ENCODE assay signal across 8 cellular contexts in the genomic region with DNA sequence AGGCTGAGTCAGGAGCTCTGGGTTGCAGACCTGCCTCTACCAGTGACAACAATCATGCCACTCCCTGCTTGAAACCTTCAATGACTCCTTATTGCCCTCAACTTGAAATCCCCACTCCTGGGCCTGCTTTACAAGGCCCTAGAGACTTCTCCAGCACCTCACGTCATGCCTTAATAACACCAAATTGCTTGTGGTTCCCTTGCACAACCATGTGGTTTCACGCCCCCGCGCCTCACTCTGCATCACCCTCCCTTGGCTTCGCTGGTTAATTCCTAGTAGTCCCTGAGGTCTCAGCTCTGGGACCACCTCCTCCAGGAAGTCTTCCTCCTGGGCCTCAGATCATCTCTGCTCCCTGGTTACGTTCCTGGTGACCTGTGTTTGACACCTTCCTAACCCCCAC. TPM values are rescaled to one million over a fixed set of nuclear protein-coding genes. Genes with fewer than 3 reads are reported as not detected.
DNase-seq lines count a peak whose midpoint lies in the region; ATAC-seq lines count a peak whose summit lies in the region.

No MANE protein-coding gene starts in this region.

- in situ Hi-C loops in G401 (cut with HindIII; ENCODE audit: low sequenced_read_pairs), result no loop called here

- no peaks in the 10 kb centered on the region for H3K9me3 ChIP-seq in T-helper 17 cell (ENCODE audit: control insufficient read depth, low read length, poor library complexity, severe bottlenecking)

- peak; percentile 87 for ATAC-seq in activated CD4-positive, alpha-beta T cell treated with anti-CD3 and anti-CD28 coated beads for 36 hours
- no peak for ATAC-seq in T-helper 17 cell
- no peak for ATAC-seq in GM21423 (IDR thresholded peaks at IDR 0.05; ENCODE audit: unreplicated experiment)

- H3K4me1 Mint-ChIP-seq in activated CD4-positive, alpha-beta T cell treated with anti-CD3 and anti-CD28 coated beads for 36 hours, result peaks cover 8% of the 10 kb centered on the region
- peaks cover 4% of the 10 kb centered on the region for H3K4me1 Mint-ChIP-seq in T-helper 2 cell treated with Interferon-gamma antibody and Interleukin-4, amounts not matched to agents 5 μg/mL and 100 μg/mL, for 36 hours (ENCODE audit: low read depth)
- peaks cover 4% of the 10 kb centered on the region for H3K4me1 Mint-ChIP-seq in T-helper 17 cell

- no peaks in the 10 kb centered on the region for H3K27me3 Mint-ChIP-seq in activated CD4-positive, alpha-beta T cell treated with anti-CD3 and anti-CD28 coated beads for 36 hours
- H3K27me3 Mint-ChIP-seq in T-helper 2 cell treated with Interferon-gamma antibody and Interleukin-4, amounts not matched to agents 5 μg/mL and 100 μg/mL, for 36 hours (ENCODE audit: low read depth), result no peaks in the 10 kb centered on the region
- H3K27me3 Mint-ChIP-seq in T-helper 17 cell, result peaks cover 7% of the 10 kb centered on the region

- no peak overlapping the region for H3K4me3 Mint-ChIP-seq in activated CD4-positive, alpha-beta T cell treated with anti-CD3 and anti-CD28 coated beads for 36 hours
- no peak overlapping the region for H3K4me3 Mint-ChIP-seq in T-helper 2 cell treated with Interferon-gamma antibody and Interleukin-4, amounts not matched to agents 5 μg/mL and 100 μg/mL, for 36 hours
- no peak overlapping the region for H3K4me3 Mint-ChIP-seq in T-helper 17 cell

- CTCF ChIA-PET in activated CD4-positive, alpha-beta T cell treated with anti-CD3 and anti-CD28 coated beads for 36 hours (lab: Charles Lee), result interaction anchor here (0.7 to 1.8 kb wide), 2 partner anchors 40 to 348 kb away, joined by 3 to 7 read pairs; no protein-coding TSS in a partner anchor

- intact Hi-C loops in activated CD4-positive, alpha-beta T cell treated with anti-CD3 and anti-CD28 coated beads for 36 hours (cut with DNase I, micrococcal nuclease), result no loop called here

- H3K27ac Mint-ChIP-seq in activated CD4-positive, alpha-beta T cell treated with anti-CD3 and anti-CD28 coated beads for 36 hours, result no peak overlapping the region
- H3K27ac Mint-ChIP-seq in T-helper 2 cell treated with Interferon-gamma antibody and Interleukin-4, amounts not matched to agents 5 μg/mL and 100 μg/mL, for 36 hours, result no peak overlapping the region
- H3K27ac Mint-ChIP-seq in T-helper 17 cell, result no peak overlapping the region

- DNase-seq in activated CD4-positive, alpha-beta T cell treated with anti-CD3 and anti-CD28 coated beads for 36 hours, result peak; percentile 76
- no peak for DNase-seq in activated CD4-positive, alpha-beta T cell treated with anti-CD3 and anti-CD28 coated beads for 1 hour
- DNase-seq in T-helper 2 cell treated with Interferon-gamma antibody and Interleukin-4, amounts not matched to agents 5 μg/mL and 100 μg/mL, for 36 hours (ENCODE audit: low spot score), result peak; percentile 46
- DNase-seq in fibroblast of gingiva (ENCODE audit: low read depth) (peak; percentile 72), T-helper 17 cell (no peak), G401 (ENCODE audit: low spot score) (no peak)
- peak; percentile 25 for DNase-seq in stimulated activated CD8-positive, alpha-beta memory T cell treated with anti-CD3 and anti-CD28 coated beads, Interleukin-15, amount 100 ng/mL, for 24 hours (ENCODE audit: low read depth)

- POLR2A ChIA-PET in activated CD4-positive, alpha-beta T cell treated with anti-CD3 and anti-CD28 coated beads for 36 hours (lab: Charles Lee), result no interaction called here

- no peaks in the 10 kb centered on the region for H3K9me3 Mint-ChIP-seq in activated CD4-positive, alpha-beta T cell treated with anti-CD3 and anti-CD28 coated beads for 36 hours (ENCODE audit: low read depth)
- no peaks in the 10 kb centered on the region for H3K9me3 Mint-ChIP-seq in T-helper 2 cell treated with Interferon-gamma antibody and Interleukin-4, amounts not matched to agents 5 μg/mL and 100 μg/mL, for 36 hours

- H3K36me3 Mint-ChIP-seq in activated CD4-positive, alpha-beta T cell treated with anti-CD3 and anti-CD28 coated beads for 36 hours (ENCODE audit: low read depth), result no peaks in the 10 kb centered on the region
- H3K36me3 Mint-ChIP-seq in T-helper 2 cell treated with Interferon-gamma antibody and Interleukin-4, amounts not matched to agents 5 μg/mL and 100 μg/mL, for 36 hours (ENCODE audit: low read depth), result no peaks in the 10 kb centered on the region
- H3K36me3 Mint-ChIP-seq in T-helper 17 cell (ENCODE audit: low read depth), result no peaks in the 10 kb centered on the region

RNA-seq across cellular contexts. Expression of a gene that starts 33.0 kb away (rescaled TPM):
- under 1 TPM; 0.19 to 0.21 TPM for total RNA-seq in activated CD4-positive, alpha-beta T cell treated with anti-CD3 and anti-CD28 coated beads for 36 hours
- not detected for total RNA-seq in T-helper 17 cell
- 33.5 and 45.6 TPM in 2 replicates for total RNA-seq in G401 (2014; rRNA removed; shearing (Covaris generic))

RNA-seq across cellular contexts. Expression of a gene that starts 49.5 kb away (rescaled TPM):
- under 1 TPM; 0.09 to 0.23 TPM for total RNA-seq in activated CD4-positive, alpha-beta T cell treated with anti-CD3 and anti-CD28 coated beads for 36 hours
- not detected for total RNA-seq in T-helper 17 cell
- 0.88 and 1.3 TPM in 2 replicates for total RNA-seq in G401 (2014; rRNA removed; shearing (Covaris generic))

Comparison
In these comparisons a context has a peak if more than half of its experiments do, and no peak if none do; other contexts are left out.
1. DNase-seq: peak in activated CD4-positive, alpha-beta T cell treated with anti-CD3 and anti-CD28 coated beads for 36 hours (single experiment), T-helper 2 cell treated with Interferon-gamma antibody and Interleukin-4, amounts not matched to agents 5 μg/mL and 100 μg/mL, for 36 hours (single experiment), fibroblast of gingiva (single experiment) and stimulated activated CD8-positive, alpha-beta memory T cell treated with anti-CD3 and anti-CD28 coated beads, Interleukin-15, amount 100 ng/mL, for 24 hours (single experiment); none in activated CD4-positive, alpha-beta T cell treated with anti-CD3 and anti-CD28 coated beads for 1 hour (single experiment), T-helper 17 cell (0 of 3) and G401 (single experiment).
2. RNA of a gene that starts 33.0 kb away (total RNA-seq): 33.5 to 45.6 TPM in G401; not detected in T-helper 17 cell and 0.19 to 0.21 TPM in activated CD4-positive, alpha-beta T cell treated with anti-CD3 and anti-CD28 coated beads for 36 hours; every median in the first group is over 10 times any median in the second.